ENCODE assay signal across 10 cellular contexts in genomic region chr17:51435641-51436091, GRCh38.
DNase-seq lines count a peak whose midpoint lies in the region; ATAC-seq and TF ChIP-seq lines count a peak whose summit lies in the region.
"Had no signal": no experiment of that assay in that cellular context is flagged by ENCODE, and none has a peak within 500 bp of the region (broad histone marks: within the 10 kb centered on the region; RNA-seq: fewer than 3 reads in every experiment).

No MANE protein-coding gene starts in this region.

- H3K36me3 ChIP-seq in OCI-LY7 (ENCODE audit: insufficient read depth, low read length): no peaks in the 10 kb centered on the region
- H3K36me3 ChIP-seq in liver (ENCODE audit: control insufficient read depth in 4 of 4, insufficient read depth in 3 of 4, low read depth in 1 of 4, low read length in 3 of 4): no peaks in the 10 kb centered on the region

- no peak overlapping the region for H3K27ac ChIP-seq in OCI-LY7 (ENCODE audit: low read depth, low read length, poor library complexity, severe bottlenecking)
- peak overlapping the region; percentile 69 to 70 for H3K27ac ChIP-seq in liver (ENCODE audit: low read depth in 1 of 2, low read length in 2 of 2)

- H2AFZ ChIP-seq in OCI-LY7 (ENCODE audit: low read length): no peak overlapping the region

- intact Hi-C loops in OCI-LY7 (cut with micrococcal nuclease; ENCODE audit: unreplicated experiment): no loop called here

- TF ChIP-seq RAD21 in liver (IDR thresholded peaks at IDR 0.05): peak; percentile 65 to 70

- no peak overlapping the region for H3K9ac ChIP-seq in liver (ENCODE audit: low read depth in 1 of 2, low read length in 2 of 2)

- no peak overlapping the region for H3K4me2 ChIP-seq in OCI-LY7 (ENCODE audit: low read length)

- H3K27me3 Mint-ChIP-seq in brain: peaks cover 16% of the 10 kb centered on the region
- H3K27me3 Mint-ChIP-seq: naive thymus-derived CD8-positive, alpha-beta T cell had no signal

- H3K9me3 ChIP-seq in OCI-LY7 (ENCODE audit: low read length) (no peaks in the 10 kb centered on the region), liver (ENCODE audit: control insufficient read depth in 4 of 4, low read length in 3 of 4) (no peaks in the 10 kb centered on the region)

- no peaks in the 10 kb centered on the region for H3K27me3 ChIP-seq in liver (ENCODE audit: control insufficient read depth in 4 of 4, insufficient read depth in 4 of 4, low read length in 3 of 4)

- no peaks in the 10 kb centered on the region for H4K20me1 ChIP-seq in OCI-LY7 (ENCODE audit: insufficient read depth, low read length)

- ATAC-seq in HG03442 (IDR thresholded peaks at IDR 0.05; ENCODE audit: unreplicated experiment) (peak; percentile 74), HG03095 (IDR thresholded peaks at IDR 0.05; ENCODE audit: unreplicated experiment) (no peak), GM18505 (IDR thresholded peaks at IDR 0.05; ENCODE audit: unreplicated experiment) (no peak)

- WGBS in liver: 12% methylated on average over 5 of the region's 5 CpGs

- no peaks in the 10 kb centered on the region for H3K9me2 ChIP-seq in OCI-LY7 (ENCODE audit: insufficient read depth, low read length)

- no peaks in the 10 kb centered on the region for H3K4me1 ChIP-seq in OCI-LY7 (ENCODE audit: insufficient read depth, low read length, poor library complexity, severe bottlenecking)
- peaks cover 4 to 32% (median 28%) of the 10 kb centered on the region in 4 donors for H3K4me1 ChIP-seq in liver (ENCODE audit: control insufficient read depth in 4 of 4, insufficient read depth in 4 of 4, low read length in 3 of 4)

- H3K4me3 ChIP-seq in OCI-LY7 (ENCODE audit: low read depth, low read length, poor library complexity, severe bottlenecking): no peak overlapping the region
- H3K4me3 ChIP-seq in liver (ENCODE audit: low read depth in 1 of 3, low read length in 3 of 3): peak overlapping the region in 2 of 3 donors; percentile 29 to 37

- POLR2A ChIA-PET in OCI-LY7 (lab: Charles Lee): no interaction called here

- peaks cover 0 to 2% (median 0%) of the 10 kb centered on the region in 5 experiments for H3K9me3 Mint-ChIP-seq in brain
- H3K9me3 Mint-ChIP-seq: activated B cell treated with CpG ODN at 0.5 μM for 24 hours; naive thymus-derived CD8-positive, alpha-beta T cell had no signal

- CTCF ChIA-PET in OCI-LY7 (lab: Charles Lee; ENCODE audit: unreplicated experiment): no interaction called here

- H3K4me3 Mint-ChIP-seq in brain: no peak overlapping the region
- H3K4me3 Mint-ChIP-seq: activated B cell treated with CpG ODN at 0.5 μM for 24 hours had no signal

- H3K4me1 Mint-ChIP-seq in brain: peaks cover 8% of the 10 kb centered on the region
- H3K4me1 Mint-ChIP-seq: activated B cell treated with CpG ODN at 0.5 μM for 24 hours had no signal

- DNase-seq in ELR (ENCODE audit: low read depth) (peak; percentile 60), OCI-LY7 (ENCODE audit: low spot score) (peak; percentile 47), KG1 (lab: John Stamatoyannopoulos, UW) (no peak)
- DNase-seq: activated B cell treated with CpG ODN at 0.5 μM for 24 hours; naive thymus-derived CD8-positive, alpha-beta T cell had no signal

- H3K79me2 ChIP-seq in OCI-LY7 (ENCODE audit: insufficient read depth, low read depth, low read length): no peaks in the 10 kb centered on the region

- H3K36me3 Mint-ChIP-seq in brain: no peaks in the 10 kb centered on the region
- H3K36me3 Mint-ChIP-seq: naive thymus-derived CD8-positive, alpha-beta T cell had no signal

- no peak overlapping the region for H3K27ac Mint-ChIP-seq in brain
- H3K27ac Mint-ChIP-seq: activated B cell treated with CpG ODN at 0.5 μM for 24 hours had no signal

- BruUV-seq in OCI-LY7 (replicated peaks; lab: Mats Ljungman, UMichigan): no TSS peak

- TF ChIP-seq CTCF in OCI-LY7 (conservative IDR thresholded peaks at IDR 0.05; ENCODE audit: low read length) (peak; percentile 79), brain (conservative IDR thresholded peaks at IDR 0.05) (peak; percentile 18 to 53), liver (IDR thresholded peaks at IDR 0.05; ENCODE audit: low read depth, low read length, missing input control) (peak; percentile 54)

- no peak for TF ChIP-seq POLR2A in GM18505 (IDR thresholded peaks at IDR 0.05; ENCODE audit: borderline replicate concordance, extremely low read depth, insufficient read depth, insufficient read length)

TF ChIP-seq in liver, 16 proteins besides CTCF, POLR2A, EP300 and RAD21:
- peak; percentile 70 to 81 for TF ChIP-seq JUND (IDR thresholded peaks at IDR 0.05)
- TF ChIP-seq ATF3 (IDR thresholded peaks at IDR 0.05): no peak
- peak; percentile 67 for TF ChIP-seq SP1 (IDR thresholded peaks at IDR 0.05)
- TF ChIP-seq NR2F2 (IDR thresholded peaks at IDR 0.05): no peak
- no peak for TF ChIP-seq HNF4G (IDR thresholded peaks at IDR 0.05)
- TF ChIP-seq EGR1 (IDR thresholded peaks at IDR 0.05; ENCODE audit: low read depth in 2 of 2): peak in 1 of 2 donors; percentile 15
- TF ChIP-seq YY1 (IDR thresholded peaks at IDR 0.05): peak; percentile 61
- TF ChIP-seq MAX (IDR thresholded peaks at IDR 0.05): peak; percentile 74
- TF ChIP-seq GABPA (IDR thresholded peaks at IDR 0.05 in 1 of 2, conservative IDR thresholded peaks at IDR 0.05 in 1 of 2): no peak
- TF ChIP-seq HNF4A (conservative IDR thresholded peaks at IDR 0.05): peak; percentile 85 to 88
- TF ChIP-seq RXRA (IDR thresholded peaks at IDR 0.05): peak; percentile 72 to 89
- TF ChIP-seq REST (IDR thresholded peaks at IDR 0.05): peak; percentile 52
- peak; percentile 43 for TF ChIP-seq FOXA1 (IDR thresholded peaks at IDR 0.05)
- TF ChIP-seq TAF1 (conservative IDR thresholded peaks at IDR 0.05): no peak
- TF ChIP-seq ZBTB33 (IDR thresholded peaks at IDR 0.05): peak; percentile 78
- peak; percentile 73 for TF ChIP-seq FOXA2 (IDR thresholded peaks at IDR 0.05)
